1 cellular context compared by ENCODE assay signal in the genomic region with DNA sequence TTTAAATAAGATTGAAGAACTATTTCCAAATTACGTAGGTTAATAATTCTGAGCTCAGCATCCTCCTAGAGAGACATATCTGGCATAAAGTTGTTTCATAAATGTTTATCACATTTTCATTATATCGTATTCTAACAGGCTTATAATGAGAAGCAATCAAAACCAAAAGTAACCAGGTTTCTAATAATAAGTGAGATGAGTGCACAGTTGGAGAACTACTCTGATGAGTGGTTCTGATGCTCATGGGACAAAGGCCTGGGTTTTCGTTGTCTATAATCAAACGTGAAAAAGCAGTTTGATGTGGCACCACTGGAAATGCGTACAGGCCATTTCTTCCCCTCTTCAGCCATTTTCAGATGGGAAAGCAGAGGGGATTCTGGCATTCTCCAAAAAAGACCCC.
TF ChIP-seq lines count a peak whose summit lies in the region.

No MANE protein-coding gene starts in this region.

TF ChIP-seq in A549, 52 proteins besides CTCF, POLR2A, EP300 and RAD21:
- TF ChIP-seq JUNB (IDR thresholded peaks at IDR 0.05) (no peak), KDM1A (IDR thresholded peaks at IDR 0.05; ENCODE audit: low read depth) (no peak), GATA3 (IDR thresholded peaks at IDR 0.05; ENCODE audit: borderline replicate concordance) (no peak), MAX (IDR thresholded peaks at IDR 0.05) (no peak), CBX8 (IDR thresholded peaks at IDR 0.05) (no peak), SREBF2 (IDR thresholded peaks at IDR 0.05) (no peak), HOXB5 (CRISPR knock-in tag; IDR thresholded peaks at IDR 0.05) (no peak), POLR2AphosphoS2 (conservative IDR thresholded peaks at IDR 0.05; ENCODE audit: low read length) (no peak), NR3C1 (IDR thresholded peaks at IDR 0.05) (no peak), NFE2L2 (conservative IDR thresholded peaks at IDR 0.05; ENCODE audit: low read length) (no peak), TP53 (CRISPR knock-in tag; IDR thresholded peaks at IDR 0.05) (no peak), JUN (IDR thresholded peaks at IDR 0.05) (no peak), NPAS2 (CRISPR knock-in tag; IDR thresholded peaks at IDR 0.05; ENCODE audit: borderline replicate concordance) (no peak), RCOR1 (IDR thresholded peaks at IDR 0.05; ENCODE audit: low read depth, low read length) (no peak), MYC (IDR thresholded peaks at IDR 0.05; ENCODE audit: borderline replicate concordance, low read length) (no peak)
- TF ChIP-seq, protein P1, sequence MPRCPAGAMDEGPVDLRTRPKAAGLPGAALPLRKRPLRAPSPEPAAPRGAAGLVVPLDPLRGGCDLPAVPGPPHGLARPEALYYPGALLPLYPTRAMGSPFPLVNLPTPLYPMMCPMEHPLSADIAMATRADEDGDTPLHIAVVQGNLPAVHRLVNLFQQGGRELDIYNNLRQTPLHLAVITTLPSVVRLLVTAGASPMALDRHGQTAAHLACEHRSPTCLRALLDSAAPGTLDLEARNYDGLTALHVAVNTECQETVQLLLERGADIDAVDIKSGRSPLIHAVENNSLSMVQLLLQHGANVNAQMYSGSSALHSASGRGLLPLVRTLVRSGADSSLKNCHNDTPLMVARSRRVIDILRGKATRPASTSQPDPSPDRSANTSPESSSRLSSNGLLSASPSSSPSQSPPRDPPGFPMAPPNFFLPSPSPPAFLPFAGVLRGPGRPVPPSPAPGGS (IDR thresholded peaks at IDR 0.05) = no peak
- TF ChIP-seq, protein P2, sequence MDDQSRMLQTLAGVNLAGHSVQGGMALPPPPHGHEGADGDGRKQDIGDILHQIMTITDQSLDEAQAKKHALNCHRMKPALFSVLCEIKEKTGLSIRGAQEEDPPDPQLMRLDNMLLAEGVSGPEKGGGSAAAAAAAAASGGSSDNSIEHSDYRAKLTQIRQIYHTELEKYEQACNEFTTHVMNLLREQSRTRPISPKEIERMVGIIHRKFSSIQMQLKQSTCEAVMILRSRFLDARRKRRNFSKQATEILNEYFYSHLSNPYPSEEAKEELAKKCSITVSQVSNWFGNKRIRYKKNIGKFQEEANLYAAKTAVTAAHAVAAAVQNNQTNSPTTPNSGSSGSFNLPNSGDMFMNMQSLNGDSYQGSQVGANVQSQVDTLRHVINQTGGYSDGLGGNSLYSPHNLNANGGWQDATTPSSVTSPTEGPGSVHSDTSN (IDR thresholded peaks at IDR 0.05) = no peak
- TF ChIP-seq, protein P3, sequence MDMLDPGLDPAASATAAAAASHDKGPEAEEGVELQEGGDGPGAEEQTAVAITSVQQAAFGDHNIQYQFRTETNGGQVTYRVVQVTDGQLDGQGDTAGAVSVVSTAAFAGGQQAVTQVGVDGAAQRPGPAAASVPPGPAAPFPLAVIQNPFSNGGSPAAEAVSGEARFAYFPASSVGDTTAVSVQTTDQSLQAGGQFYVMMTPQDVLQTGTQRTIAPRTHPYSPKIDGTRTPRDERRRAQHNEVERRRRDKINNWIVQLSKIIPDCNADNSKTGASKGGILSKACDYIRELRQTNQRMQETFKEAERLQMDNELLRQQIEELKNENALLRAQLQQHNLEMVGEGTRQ (IDR thresholded peaks at IDR 0.05) = no peak
- TF ChIP-seq, protein P4, sequence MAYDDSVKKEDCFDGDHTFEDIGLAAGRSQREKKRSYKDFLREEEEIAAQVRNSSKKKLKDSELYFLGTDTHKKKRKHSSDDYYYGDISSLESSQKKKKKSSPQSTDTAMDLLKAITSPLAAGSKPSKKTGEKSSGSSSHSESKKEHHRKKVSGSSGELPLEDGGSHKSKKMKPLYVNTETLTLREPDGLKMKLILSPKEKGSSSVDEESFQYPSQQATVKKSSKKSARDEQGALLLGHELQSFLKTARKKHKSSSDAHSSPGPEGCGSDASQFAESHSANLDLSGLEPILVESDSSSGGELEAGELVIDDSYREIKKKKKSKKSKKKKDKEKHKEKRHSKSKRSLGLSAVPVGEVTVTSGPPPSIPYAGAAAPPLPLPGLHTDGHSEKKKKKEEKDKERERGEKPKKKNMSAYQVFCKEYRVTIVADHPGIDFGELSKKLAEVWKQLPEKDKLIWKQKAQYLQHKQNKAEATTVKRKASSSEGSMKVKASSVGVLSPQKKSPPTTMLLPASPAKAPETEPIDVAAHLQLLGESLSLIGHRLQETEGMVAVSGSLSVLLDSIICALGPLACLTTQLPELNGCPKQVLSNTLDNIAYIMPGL (CRISPR knock-in tag; IDR thresholded peaks at IDR 0.05; ENCODE audit: borderline replicate concordance) = no peak
TF ChIP-seq in A549: peak in this region for 0.
